Comparison of ENCODE assay signal across 26 cellular contexts in genomic region chr1:985126-985525, GRCh38. TPM values are rescaled to one million over a fixed set of nuclear protein-coding genes. Genes with fewer than 3 reads are reported as not detected.
DNase-seq lines count a peak whose midpoint lies in the region; ATAC-seq and TF ChIP-seq lines count a peak whose summit lies in the region.
"Had no signal": no experiment of that assay in that cellular context is flagged by ENCODE, and none has a peak within 500 bp of the region (broad histone marks: within the 10 kb centered on the region; RNA-seq: fewer than 3 reads in every experiment).

No MANE protein-coding gene starts in this region.

- no peak overlapping the region for H3K4me3 ChIP-seq in neural progenitor cell
- H3K4me3 ChIP-seq in endodermal cell (ENCODE audit: low read length): no peak overlapping the region
- H3K4me3 ChIP-seq: BLaER1, GM12878 had no signal

- intact Hi-C loops in left ventricle myocardium superior (cut with micrococcal nuclease) (no loop called here), left cardiac atrium (cut with DNase I) (no loop called here)

- H3K9me3 ChIP-seq in neural progenitor cell (ENCODE audit: low read depth) (no peaks in the 10 kb centered on the region), endodermal cell (ENCODE audit: control insufficient read depth, low read length) (no peaks in the 10 kb centered on the region)
- H3K9me3 ChIP-seq: BE2C, BLaER1 had no signal

- H3K27me3 Mint-ChIP-seq in neural progenitor cell (ENCODE audit: insufficient read depth, low read depth) (peaks cover 22% of the 10 kb centered on the region), progenitor cell of endocrine pancreas (peaks cover 57% of the 10 kb centered on the region), endodermal cell (ENCODE audit: insufficient read depth) (peaks cover 79% of the 10 kb centered on the region)

- no peak overlapping the region for H3K4me2 ChIP-seq in neural progenitor cell

- peaks cover 7% of the 10 kb centered on the region for H3K4me1 Mint-ChIP-seq in neural progenitor cell
- H3K4me1 Mint-ChIP-seq in progenitor cell of endocrine pancreas (ENCODE audit: low read depth): no peaks in the 10 kb centered on the region
- H3K4me1 Mint-ChIP-seq in endodermal cell: no peaks in the 10 kb centered on the region
- H3K4me1 Mint-ChIP-seq: CD14-positive monocyte; CD4-positive, alpha-beta memory T cell; CD4-positive, CD25-positive, alpha-beta regulatory T cell; CD8-positive, alpha-beta memory T cell had no signal

- H3K9ac ChIP-seq in neural progenitor cell (no peak overlapping the region), endodermal cell (ENCODE audit: extremely low read depth, low read length, poor library complexity, severe bottlenecking) (no peak overlapping the region)
- H3K9ac ChIP-seq: BLaER1 had no signal

- H3K9me3 Mint-ChIP-seq in neural progenitor cell (peaks cover 16% of the 10 kb centered on the region), progenitor cell of endocrine pancreas (ENCODE audit: low read depth) (peaks cover 11% of the 10 kb centered on the region), endodermal cell (peaks cover 5% of the 10 kb centered on the region)
- H3K9me3 Mint-ChIP-seq: CD4-positive, alpha-beta memory T cell; CD4-positive, CD25-positive, alpha-beta regulatory T cell; CD8-positive, alpha-beta memory T cell had no signal

- no peaks in the 10 kb centered on the region for H3K4me1 ChIP-seq in neural progenitor cell
- H3K4me1 ChIP-seq in endodermal cell (ENCODE audit: control insufficient read depth, insufficient read depth, low read length): no peaks in the 10 kb centered on the region
- H3K4me1 ChIP-seq: BE2C had no signal

- TF ChIP-seq CTCF in neural progenitor cell (IDR thresholded peaks at IDR 0.05) (no peak), progenitor cell of endocrine pancreas (IDR thresholded peaks at IDR 0.05; ENCODE audit: unreplicated experiment) (no peak), endodermal cell (conservative IDR thresholded peaks at IDR 0.05) (no peak)

- H2AFZ ChIP-seq in neural progenitor cell (replicated peaks): no peak overlapping the region

- ATAC-seq in left ventricle myocardium superior (no peak), left cardiac atrium (no peak)
- ATAC-seq: GM12878 had no signal

- WGBS in endodermal cell (ENCODE audit: insufficient coverage in 1 of 2, insufficient read length in 1 of 2), 2 experiments: 86 to 89% methylated on average over 5 to 13 of the region's 13 CpGs

- no peaks in the 10 kb centered on the region for H3F3A ChIP-seq in neural progenitor cell (ENCODE audit: low read depth)

- H3K36me3 ChIP-seq in neural progenitor cell (no peaks in the 10 kb centered on the region), endodermal cell (ENCODE audit: control insufficient read depth, insufficient read depth, low read length) (no peaks in the 10 kb centered on the region)
- H3K36me3 ChIP-seq: BE2C, BLaER1 had no signal

- H3K27me3 ChIP-seq in neural progenitor cell: peaks cover 98% of the 10 kb centered on the region
- peaks cover 66% of the 10 kb centered on the region for H3K27me3 ChIP-seq in endodermal cell (ENCODE audit: control insufficient read depth, insufficient read depth, low read length, poor library complexity, severe bottlenecking)

- H3K27ac Mint-ChIP-seq in neural progenitor cell (no peak overlapping the region), progenitor cell of endocrine pancreas (no peak overlapping the region), endodermal cell (no peak overlapping the region)
- H3K27ac Mint-ChIP-seq: CD4-positive, CD25-positive, alpha-beta regulatory T cell; CD8-positive, alpha-beta memory T cell had no signal

- H3K36me3 Mint-ChIP-seq in neural progenitor cell (peaks cover 1% of the 10 kb centered on the region), progenitor cell of endocrine pancreas (ENCODE audit: insufficient read depth) (peaks cover 3% of the 10 kb centered on the region), endodermal cell (ENCODE audit: low read depth) (no peaks in the 10 kb centered on the region)
- H3K36me3 Mint-ChIP-seq: CD14-positive monocyte; CD4-positive, alpha-beta memory T cell; CD4-positive, CD25-positive, alpha-beta regulatory T cell; CD8-positive, alpha-beta memory T cell had no signal

- H3K4me3 Mint-ChIP-seq in neural progenitor cell (peak overlapping the region; percentile 7), progenitor cell of endocrine pancreas (ENCODE audit: low read depth) (no peak overlapping the region), endodermal cell (no peak overlapping the region)
- H3K4me3 Mint-ChIP-seq: CD4-positive, alpha-beta memory T cell; CD4-positive, CD25-positive, alpha-beta regulatory T cell; CD8-positive, alpha-beta memory T cell had no signal

- DNase-seq in left ventricle myocardium superior (peak; percentile 23), left cardiac atrium (no peak), neural progenitor cell (ENCODE audit: low spot score) (no peak), progenitor cell of endocrine pancreas (ENCODE audit: low spot score, unreplicated experiment) (no peak), endodermal cell (no peak)
- DNase-seq: 8988T; ACHN; BE2C; C1 segment of cervical spinal cord; CD4-positive, alpha-beta memory T cell; CD4-positive, CD25-positive, alpha-beta regulatory T cell; COR-L47; DMS 273 treated with DMSO at 0.1 percent for 48 hours; DMS153; DMS53; DMS79; DND-41; EL; GDM1 had no signal

- H4K20me1 ChIP-seq in neural progenitor cell (ENCODE audit: low read depth): no peaks in the 10 kb centered on the region
- H4K20me1 ChIP-seq: BLaER1 had no signal

- H3K27ac ChIP-seq in neural progenitor cell: no peak overlapping the region
- H3K27ac ChIP-seq in endodermal cell (ENCODE audit: low read depth, low read length): no peak overlapping the region
- H3K27ac ChIP-seq: BLaER1 had no signal

- no peaks in the 10 kb centered on the region for H3K79me2 ChIP-seq in neural progenitor cell (ENCODE audit: low read depth)

RNA-seq across cellular contexts. Expression of gene PERM1, which starts 3.2 kb away (rescaled TPM):
- total RNA-seq in left ventricle myocardium superior (187 TPM), left cardiac atrium (10 to 100 TPM; 78.9 to 85.5 TPM), neural progenitor cell (ENCODE audit: low replicate concordance) (not detected in 2 replicates), progenitor cell of endocrine pancreas (not detected in 2 replicates), endodermal cell (not detected)
- not detected for polyA plus RNA-seq in endodermal cell (2013, experiment 1 of 2)
- polyA plus RNA-seq in endodermal cell (2013, experiment 2 of 2): not detected
- total RNA-seq: A673; CD4-positive, alpha-beta memory T cell; CD4-positive, CD25-positive, alpha-beta regulatory T cell; CD8-positive, alpha-beta memory T cell; Daoy; GM12878 had no signal
- polyA plus RNA-seq: AG04450; CD14-positive monocyte; CD4-positive, CD25-positive, alpha-beta regulatory T cell; CD8-positive, alpha-beta memory T cell; GM12878 had no signal

RNA-seq across cellular contexts. Expression of gene HES4, which starts 14.8 kb away (rescaled TPM):
- total RNA-seq in left ventricle myocardium superior: 39.4 TPM
- total RNA-seq in left cardiac atrium: 10 to 100 TPM; 42.1 to 68.3 TPM
- 7.6 and 35.7 TPM in 2 replicates for total RNA-seq in neural progenitor cell (ENCODE audit: low replicate concordance)
- 83.8 and 87.4 TPM in 2 replicates for total RNA-seq in progenitor cell of endocrine pancreas
- 10 to 100 TPM; 16.1 to 19.7 TPM for total RNA-seq in endodermal cell
- 144 TPM for polyA plus RNA-seq in endodermal cell (2013, experiment 1 of 2)
- polyA plus RNA-seq in endodermal cell (2013, experiment 2 of 2): 117 TPM
- total RNA-seq: CD4-positive, alpha-beta memory T cell had no signal
- polyA plus RNA-seq: CD8-positive, alpha-beta memory T cell had no signal

RNA-seq across cellular contexts. Expression of gene PLEKHN1, which starts 18.8 kb away (rescaled TPM):
- total RNA-seq in left ventricle myocardium superior: not detected
- under 1 TPM; 0.38 to 0.50 TPM for total RNA-seq in left cardiac atrium
- total RNA-seq in neural progenitor cell (ENCODE audit: low replicate concordance): 0.09 TPM in 1 of 2 replicates, not detected in the other
- 1.1 and 1.9 TPM in 2 replicates for total RNA-seq in progenitor cell of endocrine pancreas
- 1 to 10 TPM; 1.5 to 4.6 TPM for total RNA-seq in endodermal cell
- polyA plus RNA-seq in endodermal cell (2013, experiment 1 of 2): not detected
- polyA plus RNA-seq in endodermal cell (2013, experiment 2 of 2): 0.29 TPM
- total RNA-seq: A673 had no signal

RNA-seq across cellular contexts. Expression of gene KLHL17, which starts 24.7 kb away (rescaled TPM):
- total RNA-seq in left ventricle myocardium superior (6.6 TPM), left cardiac atrium (1 to 10 TPM; 5.7 to 8.2 TPM), neural progenitor cell (ENCODE audit: low replicate concordance) (10.7 and 33.8 TPM in 2 replicates), progenitor cell of endocrine pancreas (45.3 and 47.5 TPM in 2 replicates), endodermal cell (10 to 100 TPM; 49.2 to 58.2 TPM)
- polyA plus RNA-seq in endodermal cell (2013, experiment 1 of 2): 41.1 TPM
- 32.2 TPM for polyA plus RNA-seq in endodermal cell (2013, experiment 2 of 2)

RNA-seq across cellular contexts. Expression of gene NOC2L, which starts 26.1 kb away (rescaled TPM):
- total RNA-seq in left ventricle myocardium superior (46.8 TPM), left cardiac atrium (10 to 100 TPM; 38.1 to 48.7 TPM), neural progenitor cell (ENCODE audit: low replicate concordance) (39.6 and 69.1 TPM in 2 replicates), progenitor cell of endocrine pancreas (71.9 and 78.2 TPM in 2 replicates), endodermal cell (10 to 100 TPM; 83.5 to 97.3 TPM)
- 62.0 TPM for polyA plus RNA-seq in endodermal cell (2013, experiment 1 of 2)
- polyA plus RNA-seq in endodermal cell (2013, experiment 2 of 2): 55.3 TPM

Comparison
In these comparisons a context has a peak if more than half of its experiments do, and no peak if none do; other contexts are left out.
1. RNA of gene PERM1, which starts 3.2 kb away (total RNA-seq): 187 TPM in left ventricle myocardium superior (single experiment) and 78.9 to 85.5 TPM in left cardiac atrium; not detected in progenitor cell of endocrine pancreas, not detected in endodermal cell and not detected in neural progenitor cell; every median in the first group is over 10 times any median in the second.